Comparison of ENCODE assay signal across 1 cellular context in genomic region chr1:224359207-224359606, GRCh38.
TF ChIP-seq lines count a peak whose summit lies in the region.

No MANE protein-coding gene starts in this region.

TF ChIP-seq in SK-N-SH, 30 proteins besides CTCF, POLR2A, EP300 and RAD21 (continued from another document):
- no peak for TF ChIP-seq ZBTB33 (IDR thresholded peaks at IDR 0.05; ENCODE audit: borderline replicate concordance, low read depth)
